In genomic region chr4:57270350-57270749, GRCh38 we compare ENCODE assay signal across 21 cellular contexts.
DNase-seq lines count a peak whose midpoint lies in the region; ATAC-seq, FAIRE-seq and TF ChIP-seq lines count a peak whose summit lies in the region.
"Had no signal": no experiment of that assay in that cellular context is flagged by ENCODE, and none has a peak within 500 bp of the region (broad histone marks: within the 10 kb centered on the region; RNA-seq: fewer than 3 reads in every experiment).

No MANE protein-coding gene starts in this region.

- 28 to 45% methylated on average over 1 to 7 of the region's 7 CpGs for WGBS in gastroesophageal sphincter (ENCODE audit: low coverage in 1 of 2), 2 donors
- WGBS in thyroid gland, 2 donors = 3 to 4% methylated on average over 7 of the region's 7 CpGs

- H3K4me1 ChIP-seq in gastroesophageal sphincter (no peaks in the 10 kb centered on the region), left lung (no peaks in the 10 kb centered on the region), thyroid gland (peaks cover 4 to 28% of the 10 kb centered on the region in 2 donors)
- H3K4me1 ChIP-seq: ascending aorta, prostate gland, transverse colon had no signal

- TF ChIP-seq EP300 in gastroesophageal sphincter (IDR thresholded peaks at IDR 0.05) = no peak

- intact Hi-C loops in left lung (cut with DNase I) = no loop called here
- intact Hi-C loops in thyroid gland (cut with DNase I) = no loop called here

- TF ChIP-seq CTCF in gastroesophageal sphincter (IDR thresholded peaks at IDR 0.05) (no peak), left lung (IDR thresholded peaks at IDR 0.05) (no peak), thyroid gland (IDR thresholded peaks at IDR 0.05) (no peak), D721Med (IDR thresholded peaks at IDR 0.05; ENCODE audit: insufficient read depth, missing control alignments) (no peak)

- no peaks in the 10 kb centered on the region for H3K9me3 ChIP-seq in gastroesophageal sphincter
- no peaks in the 10 kb centered on the region for H3K9me3 ChIP-seq in left lung
- H3K9me3 ChIP-seq in thyroid gland = no peaks in the 10 kb centered on the region
- H3K9me3 ChIP-seq: ascending aorta, prostate gland, transverse colon had no signal

- ATAC-seq in gastroesophageal sphincter (peak; percentile 16), left lung (peak; percentile 56)
- no peak for ATAC-seq in activated CD4-positive, CD25-positive, alpha-beta regulatory T cell treated with anti-CD3 and anti-CD28 coated beads, Interleukin-2, amount 50 U/mL, for 24 hours
- no peak for ATAC-seq in effector memory CD8-positive, alpha-beta T cell (replicated peaks)
- ATAC-seq: Panc1; stimulated activated effector memory CD8-positive, alpha-beta T cell treated with anti-CD3 and anti-CD28 coated beads, Interleukin-12 subunit alpha, Interleukin-12 subunit beta, amount 100 ng/mL, for 72 hours had no signal

- H3K36me3 Mint-ChIP-seq in effector memory CD8-positive, alpha-beta T cell (ENCODE audit: insufficient read depth) = no peaks in the 10 kb centered on the region
- H3K36me3 Mint-ChIP-seq: CD4-positive, alpha-beta memory T cell; stimulated activated effector memory CD8-positive, alpha-beta T cell treated with anti-CD3 and anti-CD28 coated beads, Interleukin-12 subunit alpha, Interleukin-12 subunit beta, amount 100 ng/mL, for 72 hours had no signal

- TF ChIP-seq POLR2A in gastroesophageal sphincter (IDR thresholded peaks at IDR 0.05) (no peak), thyroid gland (IDR thresholded peaks at IDR 0.05) (no peak)

- no peak overlapping the region for H3K4me3 ChIP-seq in gastroesophageal sphincter
- no peak overlapping the region for H3K4me3 ChIP-seq in left lung
- H3K4me3 ChIP-seq in thyroid gland (replicated peaks in 1 of 3) = no peak overlapping the region
- H3K4me3 ChIP-seq: ascending aorta, prostate gland, transverse colon had no signal

- H3K36me3 ChIP-seq in gastroesophageal sphincter (no peaks in the 10 kb centered on the region), left lung (no peaks in the 10 kb centered on the region), thyroid gland (no peaks in the 10 kb centered on the region)
- H3K36me3 ChIP-seq: ascending aorta, prostate gland, transverse colon had no signal

- no peak overlapping the region for H3K27ac Mint-ChIP-seq in effector memory CD8-positive, alpha-beta T cell
- H3K27ac Mint-ChIP-seq: CD4-positive, alpha-beta memory T cell; stimulated activated effector memory CD8-positive, alpha-beta T cell treated with anti-CD3 and anti-CD28 coated beads, Interleukin-12 subunit alpha, Interleukin-12 subunit beta, amount 100 ng/mL, for 72 hours had no signal

- FAIRE-seq in D721Med (lab: Jason Lieb, UNC) = no peak
- FAIRE-seq: colon, TTC549 had no signal

- DNase-seq in SHP77 treated with DMSO at 0.1 percent for 48 hours (lab: John Stamatoyannopoulos, UW) (peak; percentile 23), left lung (no peak), thyroid gland (peak; percentile 67 to 71), COLO668 (lab: John Stamatoyannopoulos, UW; ENCODE audit: unreplicated experiment) (no peak), D721Med (ENCODE audit: insufficient read length, low spot score) (no peak)
- no peak for DNase-seq in effector memory CD8-positive, alpha-beta T cell
- DNase-seq: activated CD4-positive, alpha-beta T cell treated with anti-CD3 and anti-CD28 coated beads, Interleukin-2, amount 50 U/mL, for 48 hours; activated naive CD4-positive, alpha-beta T cell treated with Interleukin-2 at 50 U/mL for 16 hours; CD4-positive, alpha-beta memory T cell; DMS79; mesendoderm; NCI-H146; transverse colon had no signal

- H3K27ac ChIP-seq in gastroesophageal sphincter = no peak overlapping the region
- no peak overlapping the region for H3K27ac ChIP-seq in left lung
- peak overlapping the region in 2 of 3 donors; percentile 38 to 52 for H3K27ac ChIP-seq in thyroid gland
- H3K27ac ChIP-seq: ascending aorta, prostate gland, transverse colon had no signal

- no peak overlapping the region for H3K4me3 Mint-ChIP-seq in effector memory CD8-positive, alpha-beta T cell
- H3K4me3 Mint-ChIP-seq: CD4-positive, alpha-beta memory T cell; stimulated activated effector memory CD8-positive, alpha-beta T cell treated with anti-CD3 and anti-CD28 coated beads, Interleukin-12 subunit alpha, Interleukin-12 subunit beta, amount 100 ng/mL, for 72 hours had no signal

- peaks cover 5 to 12% of the 10 kb centered on the region in 2 donors for H3K9me3 Mint-ChIP-seq in effector memory CD8-positive, alpha-beta T cell
- H3K9me3 Mint-ChIP-seq: stimulated activated effector memory CD8-positive, alpha-beta T cell treated with anti-CD3 and anti-CD28 coated beads, Interleukin-12 subunit alpha, Interleukin-12 subunit beta, amount 100 ng/mL, for 72 hours had no signal

- no peaks in the 10 kb centered on the region for H3K4me1 Mint-ChIP-seq in effector memory CD8-positive, alpha-beta T cell (ENCODE audit: low read depth in 2 of 2)
- H3K4me1 Mint-ChIP-seq: CD4-positive, alpha-beta memory T cell; stimulated activated effector memory CD8-positive, alpha-beta T cell treated with anti-CD3 and anti-CD28 coated beads, Interleukin-12 subunit alpha, Interleukin-12 subunit beta, amount 100 ng/mL, for 72 hours had no signal

- H3K27me3 Mint-ChIP-seq in effector memory CD8-positive, alpha-beta T cell = peaks cover 0 to 6% of the 10 kb centered on the region in 2 donors
- H3K27me3 Mint-ChIP-seq: CD4-positive, alpha-beta memory T cell had no signal

- H3K27me3 ChIP-seq in gastroesophageal sphincter (no peaks in the 10 kb centered on the region), left lung (no peaks in the 10 kb centered on the region), thyroid gland (no peaks in the 10 kb centered on the region)
- H3K27me3 ChIP-seq: ascending aorta, transverse colon had no signal

Comparison
In these comparisons a context has a peak if more than half of its experiments do, and no peak if none do; other contexts are left out.
1. DNase-seq: peak in SHP77 treated with DMSO at 0.1 percent for 48 hours (single experiment) and thyroid gland (2 of 2); none in left lung (0 of 2), COLO668 (single experiment), D721Med (single experiment) and effector memory CD8-positive, alpha-beta T cell (0 of 3).
2. ATAC-seq: peak in gastroesophageal sphincter (single experiment) and left lung (single experiment); none in activated CD4-positive, CD25-positive, alpha-beta regulatory T cell treated with anti-CD3 and anti-CD28 coated beads, Interleukin-2, amount 50 U/mL, for 24 hours (0 of 2) and effector memory CD8-positive, alpha-beta T cell (single experiment).
3. H3K27ac ChIP-seq: peak in thyroid gland (2 of 3); none in gastroesophageal sphincter (0 of 4) and left lung (0 of 2).